In the genomic region with DNA sequence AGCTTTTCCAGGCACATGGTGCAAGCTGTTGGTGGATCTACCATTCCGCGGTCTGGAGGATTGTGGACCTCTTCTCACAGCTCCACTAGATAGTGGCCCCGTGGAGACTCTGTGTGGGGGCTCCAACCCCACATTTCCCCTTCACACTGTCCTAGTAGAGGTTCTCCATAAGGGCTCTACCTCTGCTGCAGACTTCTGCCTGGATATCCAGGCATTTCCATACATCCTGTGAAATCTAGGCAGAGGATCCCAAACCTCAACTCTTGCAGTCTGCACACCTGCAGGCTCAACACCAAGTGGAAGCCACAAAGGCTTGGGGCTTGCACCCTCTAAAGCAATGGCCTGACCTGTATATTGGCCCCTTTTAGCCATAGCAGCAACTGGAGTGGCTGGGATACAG, we compare ENCODE assay signal across 36 cellular contexts.
DNase-seq lines count a peak whose midpoint lies in the region; ATAC-seq, FAIRE-seq and TF ChIP-seq lines count a peak whose summit lies in the region.
"Had no signal": no experiment of that assay in that cellular context is flagged by ENCODE, and none has a peak within 500 bp of the region (broad histone marks: within the 10 kb centered on the region; RNA-seq: fewer than 3 reads in every experiment).

No MANE protein-coding gene starts in this region.

- TF ChIP-seq EP300 in K562 (IDR thresholded peaks at IDR 0.05; ENCODE audit: low read length) = no peak

- 28% methylated on average over 3 of the region's 3 CpGs for WGBS in K562 (ENCODE audit: insufficient coverage, low coverage, missing lambda C conversion rate)
- WGBS in neuronal stem cell (ENCODE audit: extremely low coverage in 2 of 2, insufficient read length in 2 of 2, insufficient replicate concordance in 1 of 2), 2 donors = no CpG with 5 or more reads among the region's 3 CpGs

- no peak overlapping the region for H2AFZ ChIP-seq in K562 (ENCODE audit: low read depth, low read length)
- no peak overlapping the region for H2AFZ ChIP-seq in neuronal stem cell (ENCODE audit: low read length)

- H3K9me3 ChIP-seq in HEK293 (ENCODE audit: control insufficient read depth, insufficient read depth, low read depth, low read length) (no peaks in the 10 kb centered on the region), K562 (replicated peaks; ENCODE audit: control insufficient read depth, insufficient read depth, low read depth, low read length) (peaks cover 4% of the 10 kb centered on the region), neuronal stem cell (replicated peaks in 1 of 2; ENCODE audit: control insufficient read depth in 2 of 2, insufficient read depth in 1 of 2, low read depth in 1 of 2, low read length in 2 of 2) (peaks cover 2 to 4% of the 10 kb centered on the region in 2 donors), right atrium auricular region (peaks cover 0 to 5% of the 10 kb centered on the region in 2 donors)
- H3K9me3 ChIP-seq: BE2C had no signal

- no peak overlapping the region for H3K4ac ChIP-seq in neuronal stem cell (ENCODE audit: low read length)

- no peak overlapping the region for H4K91ac ChIP-seq in neuronal stem cell (ENCODE audit: low read depth, low read length, poor library complexity)

- ATAC-seq in K562 = no peak
- no peak for ATAC-seq in WTC11
- ATAC-seq in GM18517 (IDR thresholded peaks at IDR 0.05; ENCODE audit: unreplicated experiment) = no peak
- no peak for ATAC-seq in HG03342 (IDR thresholded peaks at IDR 0.05; ENCODE audit: unreplicated experiment)
- ATAC-seq: A549; CD8-positive, alpha-beta T cell had no signal

- TF ChIP-seq CTCF in HEK293 (tag by site-specific recombination; IDR thresholded peaks at IDR 0.05) = no peak
- TF ChIP-seq CTCF in K562 (IDR thresholded peaks at IDR 0.05 in 2 of 3, conservative IDR thresholded peaks at IDR 0.05 in 1 of 3; ENCODE audit: insufficient read depth in 2 of 3, low read depth in 1 of 3, low read length in 3 of 3) = no peak
- TF ChIP-seq CTCF in WTC11 (IDR thresholded peaks at IDR 0.05) = no peak
- no peak for TF ChIP-seq CTCF in right atrium auricular region (IDR thresholded peaks at IDR 0.05)

- no peak overlapping the region for H2BK12ac ChIP-seq in neuronal stem cell (ENCODE audit: low read length)

- H3K27me3 ChIP-seq in K562 (ENCODE audit: control insufficient read depth in 2 of 2, insufficient read depth in 2 of 2, low read length in 2 of 2) (no peaks in the 10 kb centered on the region), neuronal stem cell (ENCODE audit: control insufficient read depth in 3 of 3, insufficient read depth in 3 of 3, low read depth in 1 of 3, low read length in 3 of 3) (no peaks in the 10 kb centered on the region), right atrium auricular region (no peaks in the 10 kb centered on the region)
- H3K27me3 ChIP-seq: BE2C; BLaER1; BLaER1 treated with 17β-estradiol and CSF1 and Interleukin-3, amounts not matched to agents 10 nM and 100 nM had no signal

- H3K4me3 ChIP-seq in HEK293 (ENCODE audit: low read depth, low read length) (no peak overlapping the region), K562 (no peak overlapping the region), neuronal stem cell (ENCODE audit: low read length in 2 of 2) (peak overlapping the region in 1 of 2 donors; percentile 52), right atrium auricular region (no peak overlapping the region)
- H3K4me3 ChIP-seq: A549; BLaER1; BLaER1 treated with 17β-estradiol and CSF1 and Interleukin-3, amounts not matched to agents 10 nM and 100 nM had no signal

- peaks cover 40% of the 10 kb centered on the region for H3K4me1 Mint-ChIP-seq in dendritic cell treated with granulocyte-macrophage colony-stimulating factor and Interleukin-4, amounts not matched to agents 40 ng/mL and 50 ng/mL, for 4 days (ENCODE audit: low read depth)
- H3K4me1 Mint-ChIP-seq in WTC11 = no peaks in the 10 kb centered on the region
- H3K4me1 Mint-ChIP-seq: CD4-positive, alpha-beta memory T cell; CD4-positive, CD25-positive, alpha-beta regulatory T cell; CD8-positive, alpha-beta memory T cell had no signal

- POLR2A ChIA-PET in HEK293 (lab: Yijun Ruan, JAX) = no interaction called here
- POLR2A ChIA-PET in K562 (lab: Yijun Ruan, JAX) = no interaction called here
- POLR2A ChIA-PET in WTC11 (lab: Charles Lee) = no interaction called here

- no peak overlapping the region for H3K14ac ChIP-seq in neuronal stem cell (ENCODE audit: low read length)

- no peak for TF ChIP-seq RAD21 in K562 (CRISPR knock-in tag; conservative IDR thresholded peaks at IDR 0.05 in 1 of 2, IDR thresholded peaks at IDR 0.05 in 1 of 2)

- no peaks in the 10 kb centered on the region for H3K9me1 ChIP-seq in K562 (ENCODE audit: control insufficient read depth, insufficient read depth, low read length)

- H3K23ac ChIP-seq in neuronal stem cell (ENCODE audit: low read depth, low read length, poor library complexity) = no peak overlapping the region

- no peak overlapping the region for H3K4me2 ChIP-seq in K562 (ENCODE audit: insufficient read depth, low read length)
- H3K4me2 ChIP-seq in neuronal stem cell (ENCODE audit: insufficient read depth, low read length, poor library complexity, severe bottlenecking) = peak overlapping the region; percentile 11
- H3K4me2 ChIP-seq: A549, BLaER1 had no signal

- CTCF ChIA-PET in HEK293 (lab: Yijun Ruan, JAX) (interaction anchor here (0.5 kb wide), 1 partner anchor 329 kb away, joined by 4 read pairs; no protein-coding TSS in a partner anchor), K562 (lab: Yijun Ruan, JAX; ENCODE audit: low intra/inter-chr PET ratio) (no interaction called here), WTC11 (lab: Charles Lee) (no interaction called here)

- H3K36me3 ChIP-seq in HEK293 (ENCODE audit: control insufficient read depth in 2 of 2, insufficient read depth in 1 of 2, low read length in 2 of 2) = no peaks in the 10 kb centered on the region
- H3K36me3 ChIP-seq in K562 (ENCODE audit: control insufficient read depth, insufficient read depth, low read length) = no peaks in the 10 kb centered on the region
- H3K36me3 ChIP-seq in neuronal stem cell (replicated peaks in 1 of 2; ENCODE audit: control insufficient read depth in 2 of 2, insufficient read depth in 2 of 2, low read length in 2 of 2) = no peaks in the 10 kb centered on the region
- no peaks in the 10 kb centered on the region for H3K36me3 ChIP-seq in right atrium auricular region
- H3K36me3 ChIP-seq: BE2C had no signal

- H3K27ac ChIP-seq in HEK293 (ENCODE audit: extremely low read depth, low read depth, low read length) = no peak overlapping the region
- no peak overlapping the region for H3K27ac ChIP-seq in K562 (ENCODE audit: extremely low read depth, low read depth, low read length)
- H3K27ac ChIP-seq in neuronal stem cell (replicated peaks; ENCODE audit: low read length) = no peak overlapping the region
- H3K27ac ChIP-seq in right atrium auricular region = no peak overlapping the region
- H3K27ac ChIP-seq: 22Rv1, A549, BLaER1, C4-2B had no signal

- H4K20me1 ChIP-seq in K562 (replicated peaks; ENCODE audit: control insufficient read depth, insufficient read depth, low read length) = no peaks in the 10 kb centered on the region
- H4K20me1 ChIP-seq: BLaER1; BLaER1 treated with 17β-estradiol and CSF1 and Interleukin-3, amounts not matched to agents 10 nM and 100 nM had no signal

- no peak overlapping the region for H2AK5ac ChIP-seq in neuronal stem cell (ENCODE audit: low read depth, low read length)

- H4K8ac ChIP-seq in neuronal stem cell (ENCODE audit: low read depth, low read length) = no peak overlapping the region

- no peak overlapping the region for H3K9ac ChIP-seq in K562 (ENCODE audit: insufficient read depth in 1 of 2, low read depth in 2 of 2, low read length in 2 of 2)
- H3K9ac ChIP-seq in neuronal stem cell (ENCODE audit: low read depth, low read length, poor library complexity) = no peak overlapping the region
- H3K9ac ChIP-seq: BLaER1; BLaER1 treated with 17β-estradiol and CSF1 and Interleukin-3, amounts not matched to agents 10 nM and 100 nM had no signal

- no TSS peak for BruUV-seq in K562 (replicated peaks; lab: Mats Ljungman, UMichigan)

- H3K36me3 Mint-ChIP-seq in dendritic cell treated with granulocyte-macrophage colony-stimulating factor and Interleukin-4, amounts not matched to agents 40 ng/mL and 50 ng/mL, for 4 days (ENCODE audit: low read depth) = peaks cover 25% of the 10 kb centered on the region
- H3K36me3 Mint-ChIP-seq in WTC11 = peaks cover 28% of the 10 kb centered on the region
- H3K36me3 Mint-ChIP-seq: CD4-positive, alpha-beta memory T cell; CD4-positive, CD25-positive, alpha-beta regulatory T cell; CD8-positive, alpha-beta memory T cell; CD8-positive, alpha-beta T cell had no signal

- in situ Hi-C loops in K562 (cut with MboI) = no loop called here

- no peak overlapping the region for H2BK120ac ChIP-seq in neuronal stem cell (ENCODE audit: low read depth, low read length)

- no peak overlapping the region for H3K4me3 Mint-ChIP-seq in dendritic cell treated with granulocyte-macrophage colony-stimulating factor and Interleukin-4, amounts not matched to agents 40 ng/mL and 50 ng/mL, for 4 days
- H3K4me3 Mint-ChIP-seq in WTC11 = no peak overlapping the region
- H3K4me3 Mint-ChIP-seq: B cell; CD4-positive, alpha-beta memory T cell; CD4-positive, alpha-beta T cell; CD4-positive, CD25-positive, alpha-beta regulatory T cell; CD8-positive, alpha-beta memory T cell; CD8-positive, alpha-beta T cell had no signal

- no peaks in the 10 kb centered on the region for H3K27me3 Mint-ChIP-seq in dendritic cell treated with granulocyte-macrophage colony-stimulating factor and Interleukin-4, amounts not matched to agents 40 ng/mL and 50 ng/mL, for 4 days
- no peaks in the 10 kb centered on the region for H3K27me3 Mint-ChIP-seq in WTC11 (ENCODE audit: low read depth)
- H3K27me3 Mint-ChIP-seq: B cell; CD4-positive, alpha-beta memory T cell; CD4-positive, alpha-beta T cell; CD4-positive, CD25-positive, alpha-beta regulatory T cell; CD8-positive, alpha-beta memory T cell had no signal

- intact Hi-C loops in K562 (cut with micrococcal nuclease) = no loop called here
- intact Hi-C loops in dendritic cell treated with granulocyte-macrophage colony-stimulating factor and Interleukin-4, amounts not matched to agents 40 ng/mL and 50 ng/mL, for 4 days (cut with micrococcal nuclease) = no loop called here

- H3K27ac Mint-ChIP-seq in dendritic cell treated with granulocyte-macrophage colony-stimulating factor and Interleukin-4, amounts not matched to agents 40 ng/mL and 50 ng/mL, for 4 days = peak overlapping the region; percentile 80
- no peak overlapping the region for H3K27ac Mint-ChIP-seq in WTC11
- H3K27ac Mint-ChIP-seq: B cell; CD4-positive, alpha-beta T cell; CD4-positive, CD25-positive, alpha-beta regulatory T cell; CD8-positive, alpha-beta memory T cell; CD8-positive, alpha-beta T cell had no signal

- no peaks in the 10 kb centered on the region for H3K4me1 ChIP-seq in HEK293 (ENCODE audit: control insufficient read depth, insufficient read depth, low read length)
- no peaks in the 10 kb centered on the region for H3K4me1 ChIP-seq in K562 (replicated peaks in 1 of 2; ENCODE audit: control insufficient read depth in 2 of 2, insufficient read depth in 2 of 2, low read length in 2 of 2)
- peaks cover 0 to 2% of the 10 kb centered on the region in 2 donors for H3K4me1 ChIP-seq in neuronal stem cell (ENCODE audit: control insufficient read depth in 2 of 2, insufficient read depth in 1 of 2, low read depth in 1 of 2, low read length in 2 of 2)
- peaks cover 0 to 1% of the 10 kb centered on the region in 2 donors for H3K4me1 ChIP-seq in right atrium auricular region
- H3K4me1 ChIP-seq: A549, BE2C, BLaER1, Caco-2 had no signal

- H3K9me3 Mint-ChIP-seq in dendritic cell treated with granulocyte-macrophage colony-stimulating factor and Interleukin-4, amounts not matched to agents 40 ng/mL and 50 ng/mL, for 4 days = peaks cover 28% of the 10 kb centered on the region
- H3K9me3 Mint-ChIP-seq in WTC11 = peaks cover 36% of the 10 kb centered on the region
- H3K9me3 Mint-ChIP-seq: CD4-positive, alpha-beta T cell; CD8-positive, alpha-beta T cell had no signal

- H2BK5ac ChIP-seq in neuronal stem cell (ENCODE audit: low read length) = peak overlapping the region; percentile 39

- no peaks in the 10 kb centered on the region for H3K79me2 ChIP-seq in K562 (ENCODE audit: control insufficient read depth, insufficient read depth, low read length)

- no peak for DNase-seq in K562 (ENCODE audit: extremely low read depth in 1 of 4, low spot score in 3 of 4)
- no peak for DNase-seq in neuronal stem cell (ENCODE audit: low spot score)
- DNase-seq in WTC11 (ENCODE audit: low spot score) = no peak
- DNase-seq in right atrium auricular region (ENCODE audit: low spot score) = no peak
- DNase-seq: 8988T; ACHN; AML-193; BE2C; C1 segment of cervical spinal cord; Caco-2; Calu3; CD4-positive, alpha-beta memory T cell; CD4-positive, alpha-beta T cell; CD4-positive, CD25-positive, alpha-beta regulatory T cell; CD8-positive, alpha-beta memory T cell; CD8-positive, alpha-beta T cell; COR-L47; DMS 273 treated with DMSO at 0.1 percent for 48 hours; DMS153; DMS53; DMS79; DMS79 treated with DMSO at 0.1 percent for 48 hours; DND-41; EL had no signal

- H2BK15ac ChIP-seq in neuronal stem cell (ENCODE audit: low read length) = no peak overlapping the region

- TF ChIP-seq POLR2A in K562 (conservative IDR thresholded peaks at IDR 0.05) = no peak

- H3K18ac ChIP-seq in neuronal stem cell (ENCODE audit: low read length) = no peak overlapping the region

- no peaks in the 10 kb centered on the region for H3K79me1 ChIP-seq in neuronal stem cell (ENCODE audit: low read depth, low read length)

- FAIRE-seq in K562 (lab: Jason Lieb, UNC) = no peak
- FAIRE-seq: A204.1, A549, D721Med had no signal

Comparison
In these comparisons a context has a peak if more than half of its experiments do, and no peak if none do; other contexts are left out.
1. Of the 44 proteins assayed by ChIP-seq in both K562 and HEK293: peak only in K562: TRIM28; only in HEK293: SETDB1; in both: none; in neither: 42.